ENCODE assay signal across 13 cellular contexts in the genomic region with DNA sequence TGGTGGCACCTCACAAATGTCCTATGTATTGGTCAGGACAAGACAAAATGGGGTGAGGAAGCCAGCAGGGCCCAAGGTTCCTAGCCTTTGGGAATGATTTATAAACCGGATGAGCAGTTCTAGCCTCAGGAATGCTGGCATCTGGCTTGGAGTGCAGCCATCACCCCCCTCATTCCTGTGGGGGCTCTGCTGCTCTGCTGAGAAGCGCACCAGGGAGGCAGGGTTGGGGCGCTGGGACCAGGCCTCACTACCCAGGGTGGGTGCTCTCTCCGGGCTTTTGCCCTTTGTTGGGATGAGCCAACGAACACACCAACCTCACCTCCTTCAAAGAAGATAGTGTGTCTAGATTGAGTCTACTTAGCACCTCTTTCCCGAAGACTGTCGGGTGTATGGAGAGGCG. TPM values are rescaled to one million over a fixed set of nuclear protein-coding genes. Genes with fewer than 3 reads are reported as not detected.
DNase-seq lines count a peak whose midpoint lies in the region; ATAC-seq and TF ChIP-seq lines count a peak whose summit lies in the region.
"Had no signal": no experiment of that assay in that cellular context is flagged by ENCODE, and none has a peak within 500 bp of the region (broad histone marks: within the 10 kb centered on the region; RNA-seq: fewer than 3 reads in every experiment).

No MANE protein-coding gene starts in this region.

- intact Hi-C loops in sciatic nerve (cut with DNase I): no loop called here

- ATAC-seq in sciatic nerve (peak; percentile 53), HG02970 (IDR thresholded peaks at IDR 0.05; ENCODE audit: low FRiP score, unreplicated experiment) (no peak)
- ATAC-seq: PC-3 had no signal

- TF ChIP-seq CTCF in brain microvascular endothelial cell (IDR thresholded peaks at IDR 0.05; ENCODE audit: low read depth, low read length, missing control alignments): no peak

- H3K4me3 ChIP-seq in brain microvascular endothelial cell (ENCODE audit: low read depth, low read length): no peak overlapping the region

- H3K36me3 ChIP-seq in brain microvascular endothelial cell (replicated peaks): peaks cover 3% of the 10 kb centered on the region

- in situ Hi-C loops in brain microvascular endothelial cell (cut with HindIII; ENCODE audit: low pct_ligation_motif_present, low sequenced_read_pairs): no loop called here

- H3K27me3 ChIP-seq in brain microvascular endothelial cell (replicated peaks): no peaks in the 10 kb centered on the region

- H3K27ac ChIP-seq in brain microvascular endothelial cell: no peak overlapping the region

- DNase-seq in GM03348 (ENCODE audit: low spot score) (peak; percentile 77), brain microvascular endothelial cell (peak; percentile 20), hepatic stellate cell (ENCODE audit: low spot score) (peak; percentile 76), sciatic nerve (ENCODE audit: low spot score) (peak; percentile 51), NOMO-1 (lab: John Stamatoyannopoulos, UW; ENCODE audit: unreplicated experiment in 2 of 2) (no peak), NCI-H345 (lab: John Stamatoyannopoulos, UW) (no peak), NCI-H2196 (lab: John Stamatoyannopoulos, UW; ENCODE audit: unreplicated experiment) (no peak)
- DNase-seq: activated B cell treated with CpG ODN at 0.5 μM for 24 hours, Karpas-422, NCI-H146, NCI-H510A treated with DMSO at 0.1 percent for 48 hours, PC-3 had no signal

RNA-seq across cellular contexts. Expression of gene TMEM11, which starts 39.2 kb away (rescaled TPM):
- total RNA-seq in sciatic nerve: 16.6 TPM

RNA-seq across cellular contexts. Expression of gene DHRS7B, which starts 48.0 kb away (rescaled TPM):
- 17.1 TPM for total RNA-seq in sciatic nerve

Comparison
In these comparisons a context has a peak if more than half of its experiments do, and no peak if none do; other contexts are left out.
1. DNase-seq: peak in GM03348 (single experiment), brain microvascular endothelial cell (single experiment), hepatic stellate cell (single experiment) and sciatic nerve (single experiment); none in NOMO-1 (0 of 2), NCI-H345 (single experiment) and NCI-H2196 (single experiment).